18 cellular contexts compared by ENCODE assay signal in the genomic region with DNA sequence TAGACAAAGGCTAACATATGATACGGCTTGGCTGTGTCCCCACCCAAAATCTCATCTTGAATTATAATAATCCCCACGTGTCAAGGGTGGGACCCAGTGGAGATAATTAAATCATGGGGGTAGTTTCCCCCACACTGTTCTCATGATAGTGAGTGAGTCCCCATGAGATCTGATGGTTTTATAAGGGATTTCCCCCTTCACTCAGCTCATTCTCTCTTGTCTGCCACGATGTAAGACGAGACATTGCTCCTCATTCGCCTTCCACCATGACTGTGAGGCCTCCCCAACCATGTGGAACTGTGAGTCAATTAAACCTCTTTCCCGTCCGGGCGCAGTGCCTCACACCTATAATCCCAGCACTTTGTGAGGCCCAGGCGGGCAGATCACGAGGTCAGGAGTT.
"Had no signal": no experiment of that assay in that cellular context is flagged by ENCODE, and none has a peak within 500 bp of the region (broad histone marks: within the 10 kb centered on the region; RNA-seq: fewer than 3 reads in every experiment).

No MANE protein-coding gene starts in this region.

- H2AFZ ChIP-seq: parathyroid adenoma had no signal

- DNase-seq: effector memory CD4-positive, alpha-beta T cell; islet precursor cell; lower lobe of right lung; mesenchymal stem cell; midbrain; right lobe of liver; stimulated activated CD4-positive, alpha-beta T cell treated with anti-CD3 and anti-CD28 coated beads, Interleukin-2, amount 100 ng/mL, for 24 hours; stomach; substantia nigra had no signal

- H3K9ac ChIP-seq: parathyroid adenoma had no signal

- H3K4me3 ChIP-seq: lower lobe of right lung, prostate gland, right lobe of liver, stomach had no signal

- H3K36me3 ChIP-seq: lower lobe of right lung, prostate gland, right lobe of liver, stomach had no signal

- H3K4me1 ChIP-seq: prostate gland, right lobe of liver had no signal

- H3K27me3 ChIP-seq: right lobe of liver, stomach had no signal

- H3K4me3 Mint-ChIP-seq: central memory CD8-positive, alpha-beta T cell; nephron; type B pancreatic cell had no signal

- H3K27ac ChIP-seq: lower lobe of right lung, parathyroid adenoma, prostate gland, right lobe of liver, stomach had no signal

- H3K27ac Mint-ChIP-seq: type B pancreatic cell had no signal

- H3K9me3 ChIP-seq: lower lobe of right lung, prostate gland, right lobe of liver, stomach had no signal

- FAIRE-seq: frontal cortex, urothelium cell line had no signal

- H3K79me2 ChIP-seq: parathyroid adenoma had no signal

- ATAC-seq: esophagus mucosa, left lobe of liver, lower lobe of right lung, right lobe of liver had no signal

- H3K4me1 Mint-ChIP-seq: central memory CD8-positive, alpha-beta T cell had no signal

- H3K9me3 Mint-ChIP-seq: central memory CD8-positive, alpha-beta T cell; nephron; type B pancreatic cell had no signal

- H3K27me3 Mint-ChIP-seq: central memory CD8-positive, alpha-beta T cell had no signal
